ENCODE assay signal across 16 cellular contexts in genomic region chr3:123967260-123967659, GRCh38. TPM values are rescaled to one million over a fixed set of nuclear protein-coding genes. Genes with fewer than 3 reads are reported as not detected.
"Had no signal": no experiment of that assay in that cellular context is flagged by ENCODE, and none has a peak within 500 bp of the region (broad histone marks: within the 10 kb centered on the region; RNA-seq: fewer than 3 reads in every experiment).

No MANE protein-coding gene starts in this region.

RNA-seq across cellular contexts. Expression of gene ROPN1, which starts 24.7 kb away (rescaled TPM):
- total RNA-seq: endodermal cell, esophagus mucosa, gastrocnemius medialis, glomerular endothelial cell, left lobe of liver, liver, lung, mononuclear cell, natural killer cell, omental fat pad, pancreas, posterior vena cava, pulmonary artery endothelial cell, spleen, urinary bladder had no signal
- polyA plus RNA-seq: liver, lung, neural cell, pancreas, urinary bladder had no signal
